In genomic region chr7:128406986-128407589, GRCh38 we compare ENCODE assay signal across 11 cellular contexts. TPM values are rescaled to one million over a fixed set of nuclear protein-coding genes. Genes with fewer than 3 reads are reported as not detected.
DNase-seq lines count a peak whose midpoint lies in the region; ATAC-seq and TF ChIP-seq lines count a peak whose summit lies in the region.
"Had no signal": no experiment of that assay in that cellular context is flagged by ENCODE, and none has a peak within 500 bp of the region (broad histone marks: within the 10 kb centered on the region; RNA-seq: fewer than 3 reads in every experiment).

No MANE protein-coding gene starts in this region.

- no peaks in the 10 kb centered on the region for H3K9me3 ChIP-seq in left ventricle myocardium inferior (replicated peaks)
- no peaks in the 10 kb centered on the region for H3K9me3 ChIP-seq in vagina

- peak overlapping the region; percentile 78 for H3K4me3 Mint-ChIP-seq in activated naive CD8-positive, alpha-beta T cell
- peak overlapping the region; percentile 76 for H3K4me3 Mint-ChIP-seq in mesothelial cell of epicardium

- H3K27ac ChIP-seq in left ventricle myocardium inferior (replicated peaks) (peak overlapping the region; percentile 88), vagina (peak overlapping the region; percentile 90)

- H3K27ac Mint-ChIP-seq in activated naive CD8-positive, alpha-beta T cell: peak overlapping the region; percentile 64
- H3K27ac Mint-ChIP-seq in mesothelial cell of epicardium: no peak overlapping the region

- H3K4me1 Mint-ChIP-seq in activated naive CD8-positive, alpha-beta T cell (ENCODE audit: low read depth): peaks cover 46% of the 10 kb centered on the region
- H3K4me1 Mint-ChIP-seq in mesothelial cell of epicardium: peaks cover 38% of the 10 kb centered on the region

- peak overlapping the region; percentile 95 for H3K4me3 ChIP-seq in left ventricle myocardium inferior
- no peak overlapping the region for H3K4me3 ChIP-seq in vagina

- ATAC-seq in left cardiac atrium (no peak), HG03354 (IDR thresholded peaks at IDR 0.05; ENCODE audit: poor library complexity, severe bottlenecking, unreplicated experiment) (no peak), GM21825 (IDR thresholded peaks at IDR 0.05; ENCODE audit: unreplicated experiment) (no peak)
- ATAC-seq: activated CD4-positive, CD25-positive, alpha-beta regulatory T cell treated with anti-CD3 and anti-CD28 coated beads, Interleukin-2, amount 50 U/mL, for 24 hours had no signal

- H3K27me3 Mint-ChIP-seq in activated naive CD8-positive, alpha-beta T cell: no peaks in the 10 kb centered on the region
- H3K27me3 Mint-ChIP-seq in mesothelial cell of epicardium (ENCODE audit: low read depth): no peaks in the 10 kb centered on the region

- no peak for TF ChIP-seq POLR2A in vagina (IDR thresholded peaks at IDR 0.05)

- TF ChIP-seq CTCF in left ventricle myocardium inferior (IDR thresholded peaks at IDR 0.05; ENCODE audit: borderline replicate concordance) (no peak), mesothelial cell of epicardium (IDR thresholded peaks at IDR 0.05; ENCODE audit: unreplicated experiment) (no peak), vagina (IDR thresholded peaks at IDR 0.05) (no peak)

- no peak for DNase-seq in left ventricle myocardium inferior
- DNase-seq in left cardiac atrium: no peak
- DNase-seq in mesothelial cell of epicardium (ENCODE audit: low spot score in 2 of 2, unreplicated experiment in 2 of 2): no peak
- no peak for DNase-seq in vagina (ENCODE audit: extremely low spot score in 2 of 2)
- DNase-seq in head of caudate nucleus: no peak
- DNase-seq: anterior cingulate cortex, NCI-H1930 had no signal

- H3K36me3 ChIP-seq in left ventricle myocardium inferior (no peaks in the 10 kb centered on the region), vagina (peaks cover 0 to 5% of the 10 kb centered on the region in 2 donors)

- H3K9me3 Mint-ChIP-seq in activated naive CD8-positive, alpha-beta T cell (ENCODE audit: low read depth): no peaks in the 10 kb centered on the region
- no peaks in the 10 kb centered on the region for H3K9me3 Mint-ChIP-seq in mesothelial cell of epicardium

- H3K4me1 ChIP-seq in left ventricle myocardium inferior: peaks cover 68% of the 10 kb centered on the region
- peaks cover 54% of the 10 kb centered on the region for H3K4me1 ChIP-seq in vagina

- H3K27me3 ChIP-seq in left ventricle myocardium inferior (ENCODE audit: low read depth) (no peaks in the 10 kb centered on the region), vagina (no peaks in the 10 kb centered on the region)

- no peaks in the 10 kb centered on the region for H3K36me3 Mint-ChIP-seq in activated naive CD8-positive, alpha-beta T cell
- peaks cover 4% of the 10 kb centered on the region for H3K36me3 Mint-ChIP-seq in mesothelial cell of epicardium

- intact Hi-C loops in left ventricle myocardium inferior (cut with micrococcal nuclease): no loop called here
- intact Hi-C loops in left cardiac atrium (cut with DNase I): no loop called here
- intact Hi-C loops in vagina (cut with DNase I): loop anchor here (10.0 kb wide), 2 partner anchors 48 to 1668 kb away; partner anchors contain the start of genes HILPDA and KLHDC10
- intact Hi-C loops in head of caudate nucleus (cut with DNase I): no loop called here

RNA-seq across cellular contexts. Expression of gene IMPDH1, which starts 2.7 kb away (rescaled TPM):
- total RNA-seq in left ventricle myocardium inferior (17.4 TPM), left cardiac atrium (10 to 100 TPM; 31.2 to 34.1 TPM), mesothelial cell of epicardium (39.3 to 41.9 TPM (median 41.7 TPM) in 3 replicates), vagina (52.3 TPM)

RNA-seq across cellular contexts. Expression of gene PRRT4, which starts 45.6 kb away (rescaled TPM):
- total RNA-seq in left ventricle myocardium inferior (1.6 TPM), left cardiac atrium (1 to 10 TPM; 1.8 to 7.1 TPM), mesothelial cell of epicardium (7.9 to 9.5 TPM (median 9.1 TPM) in 3 replicates), vagina (7.6 TPM)

RNA-seq across cellular contexts. Expression of gene HILPDA, which starts 48.6 kb away (rescaled TPM):
- total RNA-seq in left ventricle myocardium inferior: 7.9 TPM
- 10 to 100 TPM in 1 of 2 donors, 1 to 10 TPM in 1; 9.7 to 15.2 TPM for total RNA-seq in left cardiac atrium
- 25.1 to 27.1 TPM (median 25.6 TPM) in 3 replicates for total RNA-seq in mesothelial cell of epicardium
- total RNA-seq in vagina: 46.4 TPM
